In the genomic region with DNA sequence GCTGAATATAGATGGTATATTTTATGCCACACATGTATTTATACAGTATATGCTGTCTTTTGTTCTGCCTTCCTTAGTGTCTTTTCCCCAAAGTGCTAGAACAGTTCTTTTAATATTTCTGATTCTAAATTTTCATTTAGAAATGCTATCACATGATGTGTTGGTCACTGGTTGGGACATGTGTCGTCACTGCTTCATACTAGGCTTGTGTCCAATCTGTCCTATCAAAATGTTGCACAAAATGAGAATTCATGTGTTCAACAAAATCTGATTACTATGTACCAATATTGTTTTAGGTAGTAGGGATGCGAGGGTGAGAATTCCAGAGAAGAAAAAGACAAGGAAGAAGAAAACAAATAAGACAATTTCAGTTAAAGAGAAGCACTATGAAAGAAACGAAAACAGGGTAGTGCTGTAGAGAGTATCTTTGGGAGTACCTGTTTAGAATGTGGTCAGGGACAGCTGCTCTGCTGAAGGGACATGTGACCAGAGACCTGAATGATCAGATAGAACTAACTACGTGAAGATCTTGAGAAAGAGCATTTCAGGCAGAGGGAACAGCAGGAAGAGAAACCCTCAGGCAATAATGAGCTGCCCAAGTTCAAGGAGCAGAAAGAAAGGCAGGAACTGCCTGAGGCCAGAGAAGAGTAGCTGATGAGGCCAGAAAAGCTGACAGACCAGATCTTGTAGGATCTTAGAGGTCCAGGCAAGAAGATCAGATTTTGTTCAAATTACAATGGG, we compare ENCODE assay signal across 11 cellular contexts. TPM values are rescaled to one million over a fixed set of nuclear protein-coding genes. Genes with fewer than 3 reads are reported as not detected.
A peak's percentile ranks its signal among the peaks of the same experiment; 100 is the strongest.
DNase-seq lines count a peak whose midpoint lies in the region; ATAC-seq, FAIRE-seq and TF ChIP-seq lines count a peak whose summit lies in the region.
"Had no signal": no experiment of that assay in that cellular context is flagged by ENCODE, and none has a peak within 500 bp of the region (broad histone marks: within the 10 kb centered on the region; RNA-seq: fewer than 3 reads in every experiment).

No MANE protein-coding gene starts in this region.

- ATAC-seq in GM18873 (IDR thresholded peaks at IDR 0.05; ENCODE audit: low FRiP score, unreplicated experiment): peak; percentile 25
- ATAC-seq in HG02678 (IDR thresholded peaks at IDR 0.05; ENCODE audit: unreplicated experiment): peak; percentile 50
- ATAC-seq in psoas muscle: no peak

- no peaks in the 10 kb centered on the region for H3K27me3 ChIP-seq in mononuclear cell (ENCODE audit: insufficient read depth, low read length)
- peaks cover 0 to 4% (median 3%) of the 10 kb centered on the region in 3 donors for H3K27me3 ChIP-seq in psoas muscle (ENCODE audit: insufficient read depth in 3 of 3, low read length in 2 of 3)
- H3K27me3 ChIP-seq: sigmoid colon had no signal

- intact Hi-C loops in psoas muscle (cut with DNase I): loop anchor here in 1 of 2 donors (5.0 to 10.0 kb wide), 2 partner anchors 94 to 311 kb away; a partner anchor contains a TSS

- FAIRE-seq in frontal cortex (lab: Jason Lieb, UNC): no peak

- H3K4me1 ChIP-seq in mononuclear cell (ENCODE audit: insufficient read depth, low read length) (peaks cover 20% of the 10 kb centered on the region), psoas muscle (no peaks in the 10 kb centered on the region)
- H3K4me1 ChIP-seq: sigmoid colon had no signal

- H3K4me3 ChIP-seq in mononuclear cell (ENCODE audit: low read length) (peak overlapping the region; percentile 53), psoas muscle (no peak overlapping the region)
- H3K4me3 ChIP-seq: sigmoid colon had no signal

- DNase-seq in NCI-H69 (lab: John Stamatoyannopoulos, UW) (peak; percentile 6), anterior cingulate cortex (lab: John Stamatoyannopoulos, UW) (no peak), NOMO-1 treated with DMSO at 0.1 percent for 48 hours (lab: John Stamatoyannopoulos, UW; ENCODE audit: unreplicated experiment) (no peak), frontal cortex (ENCODE audit: low spot score in 2 of 2) (no peak), psoas muscle (no peak)
- DNase-seq: cerebellar nuclear complex, NCI-H146, sigmoid colon had no signal

- no peaks in the 10 kb centered on the region for H3K36me3 ChIP-seq in psoas muscle (ENCODE audit: insufficient read depth in 1 of 2, low read depth in 1 of 2)
- H3K36me3 ChIP-seq: sigmoid colon had no signal

- H3K9me3 ChIP-seq in mononuclear cell (ENCODE audit: low read depth, low read length): no peaks in the 10 kb centered on the region
- no peaks in the 10 kb centered on the region for H3K9me3 ChIP-seq in psoas muscle
- H3K9me3 ChIP-seq: sigmoid colon had no signal

- 71 to 81% (median 72%) methylated on average over 4 of the region's 4 CpGs for WGBS in psoas muscle, 3 donors

- no peak overlapping the region for H3K27ac ChIP-seq in psoas muscle
- H3K27ac ChIP-seq: sigmoid colon had no signal

- TF ChIP-seq CTCF in psoas muscle (IDR thresholded peaks at IDR 0.05): no peak

RNA-seq across cellular contexts. Expression of a gene that starts 1.4 kb away (rescaled TPM):
- total RNA-seq in mononuclear cell (3.9 TPM), frontal cortex (0.82 TPM), psoas muscle (under 1 TPM in 2 of 4 donors, not detected in 2; 0.06 to 0.21 TPM)
- under 1 TPM; 0.03 to 0.08 (median 0.04) TPM for polyA plus RNA-seq in psoas muscle

RNA-seq across cellular contexts. Expression of a gene that starts 14.0 kb away (rescaled TPM):
- total RNA-seq in mononuclear cell: 21.9 TPM
- total RNA-seq in frontal cortex: 53.0 TPM
- 100 to 1,000 TPM; 111 to 164 (median 140) TPM for total RNA-seq in psoas muscle
- polyA plus RNA-seq in psoas muscle: 100 to 1,000 TPM; 105 to 124 (median 105) TPM

Comparison
In these comparisons a context has a peak if more than half of its experiments do, and no peak if none do; other contexts are left out.
1. ATAC-seq: peak in GM18873 (single experiment) and HG02678 (single experiment); none in psoas muscle (0 of 4).